In the genomic region with DNA sequence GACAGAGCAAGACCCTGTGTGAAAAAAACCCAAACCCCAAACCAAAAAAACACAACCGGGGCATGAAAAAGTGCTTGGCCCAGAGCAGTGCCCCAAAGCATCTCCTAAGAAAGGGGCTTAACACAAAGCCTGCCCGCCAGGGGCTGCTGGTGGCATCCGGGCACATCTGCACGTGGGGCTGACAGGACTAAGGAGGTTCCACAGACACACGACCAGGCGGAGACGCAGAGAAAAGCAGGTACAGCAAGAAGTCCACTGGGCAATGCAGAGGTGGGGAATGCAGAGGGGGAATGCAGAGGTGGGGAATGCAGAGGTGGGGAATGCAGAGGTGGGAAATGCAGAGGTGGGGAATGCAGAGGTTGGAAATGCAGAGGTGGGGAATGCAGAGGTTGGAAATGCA, we compare ENCODE assay signal across 11 cellular contexts.
A peak's percentile ranks its signal among the peaks of the same experiment; 100 is the strongest.
DNase-seq lines count a peak whose midpoint lies in the region; ATAC-seq lines count a peak whose summit lies in the region.
"Had no signal": no experiment of that assay in that cellular context is flagged by ENCODE, and none has a peak within 500 bp of the region (broad histone marks: within the 10 kb centered on the region; RNA-seq: fewer than 3 reads in every experiment).

No MANE protein-coding gene starts in this region.

- peak overlapping the region; percentile 89 for H3K27ac ChIP-seq in mesodermal cell (ENCODE audit: low read depth, low read length, severe bottlenecking)
- no peak overlapping the region for H3K27ac ChIP-seq in aorta (ENCODE audit: low read depth in 1 of 2, low read length in 2 of 2)

- no peaks in the 10 kb centered on the region for H3K9me3 ChIP-seq in mesodermal cell (ENCODE audit: control insufficient read depth, low read length)
- H3K9me3 ChIP-seq in aorta (ENCODE audit: control insufficient read depth, low read length): no peaks in the 10 kb centered on the region

- no peak overlapping the region for H3K4me3 Mint-ChIP-seq in central memory CD8-positive, alpha-beta T cell

- no peak for ATAC-seq in Right ventricle myocardium superior (ENCODE audit: poor library complexity)
- ATAC-seq in central memory CD8-positive, alpha-beta T cell (replicated peaks; ENCODE audit: extremely low read depth, poor library complexity, severe bottlenecking): no peak
- ATAC-seq in aorta (ENCODE audit: low FRiP score): no peak

- H3K27me3 Mint-ChIP-seq in central memory CD8-positive, alpha-beta T cell: no peaks in the 10 kb centered on the region

- no peaks in the 10 kb centered on the region for H3K27me3 ChIP-seq in aorta (ENCODE audit: control insufficient read depth in 1 of 2, insufficient read depth in 2 of 2, low read length in 1 of 2)

- H3K9me3 Mint-ChIP-seq in central memory CD8-positive, alpha-beta T cell: no peaks in the 10 kb centered on the region

- DNase-seq in cardiac septum (ENCODE audit: low spot score): peak; percentile 71
- DNase-seq in Right ventricle myocardium superior: no peak
- DNase-seq in central memory CD8-positive, alpha-beta T cell (ENCODE audit: low spot score in 2 of 2): no peak
- DNase-seq in aorta: peak; percentile 36 to 66
- DNase-seq in NCI-H2196 (lab: John Stamatoyannopoulos, UW; ENCODE audit: unreplicated experiment): no peak
- DNase-seq in COR-L47 (lab: John Stamatoyannopoulos, UW): no peak
- DNase-seq in NCI-H510A treated with DMSO at 0.1 percent for 48 hours (lab: John Stamatoyannopoulos, UW): no peak
- DNase-seq: activated T-cell treated with anti-CD3 and anti-CD28 coated beads, Interleukin-2, amount 50 U/mL, for 48 hours; stimulated activated naive CD4-positive, alpha-beta T cell had no signal

- H3K36me3 ChIP-seq in mesodermal cell (ENCODE audit: control insufficient read depth, insufficient read depth, low read length) (peaks cover 18% of the 10 kb centered on the region), aorta (ENCODE audit: control insufficient read depth in 1 of 2, insufficient read depth in 2 of 2, low read length in 1 of 2) (no peaks in the 10 kb centered on the region)

- 83 to 85% methylated on average over 7 of the region's 7 CpGs for WGBS in mesodermal cell (ENCODE audit: insufficient coverage in 2 of 2), 2 experiments
- 83 to 85% methylated on average over 7 of the region's 7 CpGs for WGBS in aorta, 2 donors

- peaks cover 62% of the 10 kb centered on the region for H3K4me1 ChIP-seq in mesodermal cell (ENCODE audit: control insufficient read depth, insufficient read depth, low read length, poor library complexity, severe bottlenecking)
- peaks cover 0 to 3% of the 10 kb centered on the region in 2 donors for H3K4me1 ChIP-seq in aorta (ENCODE audit: control insufficient read depth in 1 of 2, insufficient read depth in 2 of 2, low read length in 2 of 2)

- intact Hi-C loops in cardiac septum (cut with DNase I) (loop anchor here (2.0 kb wide), 1 partner anchor 182 kb away; a partner anchor contains a TSS), Right ventricle myocardium superior (cut with DNase I) (no loop called here), aorta (cut with DNase I) (loop anchor here in 1 of 2 donors (10.0 kb wide), 1 partner anchor 82 kb away; no protein-coding TSS in a partner anchor)

- H3K4me3 ChIP-seq in mesodermal cell (ENCODE audit: extremely low read depth, insufficient read depth, low read length, poor library complexity, severe bottlenecking): no peak overlapping the region
- H3K4me3 ChIP-seq in aorta (ENCODE audit: low read length in 2 of 2): no peak overlapping the region
- H3K4me3 ChIP-seq: skin epidermis had no signal

- peak overlapping the region; percentile 83 for H3K27ac Mint-ChIP-seq in central memory CD8-positive, alpha-beta T cell (ENCODE audit: low read depth)

- peaks cover 78% of the 10 kb centered on the region for H3K4me1 Mint-ChIP-seq in central memory CD8-positive, alpha-beta T cell

- peaks cover 24% of the 10 kb centered on the region for H3K36me3 Mint-ChIP-seq in central memory CD8-positive, alpha-beta T cell (ENCODE audit: insufficient read depth)

Comparison
In these comparisons a context has a peak if more than half of its experiments do, and no peak if none do; other contexts are left out.
1. DNase-seq: peak in cardiac septum (single experiment) and aorta (2 of 2); none in Right ventricle myocardium superior (single experiment), central memory CD8-positive, alpha-beta T cell (0 of 2), NCI-H2196 (single experiment), COR-L47 (single experiment) and NCI-H510A treated with DMSO at 0.1 percent for 48 hours (single experiment).